11 cellular contexts compared by ENCODE assay signal in genomic region chr3:184805351-184806038, GRCh38. TPM values are rescaled to one million over a fixed set of nuclear protein-coding genes. Genes with fewer than 3 reads are reported as not detected.
DNase-seq lines count a peak whose midpoint lies in the region; ATAC-seq, FAIRE-seq and TF ChIP-seq lines count a peak whose summit lies in the region.
"Had no signal": no experiment of that assay in that cellular context is flagged by ENCODE, and none has a peak within 500 bp of the region (broad histone marks: within the 10 kb centered on the region; RNA-seq: fewer than 3 reads in every experiment).

No MANE protein-coding gene starts in this region.

- H3K36me3 ChIP-seq in SK-N-SH (replicated peaks in 1 of 2; ENCODE audit: control insufficient read depth in 1 of 2, insufficient read depth in 2 of 2, low read length in 1 of 2) (no peaks in the 10 kb centered on the region), colonic mucosa (no peaks in the 10 kb centered on the region), small intestine (ENCODE audit: control insufficient read depth in 2 of 2, insufficient read depth in 2 of 2, low read length in 2 of 2) (no peaks in the 10 kb centered on the region)

- no peak overlapping the region for H3K27ac ChIP-seq in SK-N-SH (ENCODE audit: low read depth in 2 of 2, low read length in 1 of 2)
- peak overlapping the region; percentile 5 for H3K27ac ChIP-seq in colonic mucosa
- H3K27ac ChIP-seq in small intestine (ENCODE audit: low read depth in 1 of 2, low read length in 1 of 2): no peak overlapping the region
- no peak overlapping the region for H3K27ac ChIP-seq in caudate nucleus (ENCODE audit: low read depth, low read length)

- no peak for FAIRE-seq in small intestine (lab: Jason Lieb, UNC)

- peak in 1 of 2 experiments; percentile 35; a peak in 1 of 4 replicates for TF ChIP-seq EP300 in SK-N-SH (IDR thresholded peaks at IDR 0.05; ENCODE audit: borderline replicate concordance in 1 of 2, low read depth in 1 of 2, low read length in 1 of 2)

- no peaks in the 10 kb centered on the region for H3K9me3 Mint-ChIP-seq in T-helper 2 cell treated with Interferon-gamma antibody and Interleukin-4, amounts not matched to agents 5 μg/mL and 100 μg/mL, for 36 hours

- peaks cover 0 to 9% of the 10 kb centered on the region in 2 experiments; a peak in 2 of 4 replicates for H3K4me1 ChIP-seq in SK-N-SH (ENCODE audit: control insufficient read depth in 1 of 2, insufficient read depth in 2 of 2, low read depth in 1 of 2, low read length in 1 of 2)
- H3K4me1 ChIP-seq in colonic mucosa: no peaks in the 10 kb centered on the region
- peaks cover 2 to 5% of the 10 kb centered on the region in 2 donors for H3K4me1 ChIP-seq in small intestine (ENCODE audit: control insufficient read depth in 2 of 2, insufficient read depth in 1 of 2, low read depth in 1 of 2, low read length in 1 of 2)

- TF ChIP-seq RAD21 in SK-N-SH (IDR thresholded peaks at IDR 0.05; ENCODE audit: low read length): no peak; the same call in 1 of the 2 replicates

- H3K4me1 Mint-ChIP-seq in T-helper 2 cell treated with Interferon-gamma antibody and Interleukin-4, amounts not matched to agents 5 μg/mL and 100 μg/mL, for 36 hours (ENCODE audit: low read depth): peaks cover 12% of the 10 kb centered on the region

- no peaks in the 10 kb centered on the region for H4K20me1 ChIP-seq in SK-N-SH (ENCODE audit: insufficient read depth)

- H3K9ac ChIP-seq in SK-N-SH (no peak overlapping the region), colonic mucosa (ENCODE audit: low read depth in 2 of 2, low read length in 2 of 2) (no peak overlapping the region)

- intact Hi-C loops in colonic mucosa (cut with DNase I): no loop called here

- H3F3A ChIP-seq in SK-N-SH (replicated peaks; ENCODE audit: insufficient read depth): no peaks in the 10 kb centered on the region

- POLR2A ChIA-PET in SK-N-SH (lab: Yijun Ruan, JAX): no interaction called here

- WGBS in SK-N-SH (ENCODE audit: low lambda C conversion rate): 44% methylated on average over 3 of the region's 3 CpGs
- 23 to 39% (median 36%) methylated on average over 3 of the region's 3 CpGs for WGBS in small intestine, 3 donors

- CTCF ChIA-PET in SK-N-SH (lab: Yijun Ruan, JAX): interaction anchor here (0.7 to 3.1 kb wide), 4 partner anchors 9 to 118 kb away, joined by 3 to 23 read pairs (median 11); no protein-coding TSS in a partner anchor

- H3K9me2 ChIP-seq in SK-N-SH: no peaks in the 10 kb centered on the region

- no peak for ATAC-seq in SK-N-SH treated with all-trans-retinoic acid at 6 μM for 48 hours

- H3K4me2 ChIP-seq in SK-N-SH: no peak overlapping the region

- DNase-seq in SK-N-SH (peak; percentile 69), NCI-H69 (lab: John Stamatoyannopoulos, UW) (peak; percentile 76), colonic mucosa (no peak), small intestine (peak; percentile 88), caudate nucleus (lab: John Stamatoyannopoulos, UW) (no peak)
- no peak for DNase-seq in activated CD4-positive, alpha-beta T cell treated with anti-CD3 and anti-CD28 coated beads for 1 hour
- no peak for DNase-seq in T-helper 2 cell treated with Interferon-gamma antibody and Interleukin-4, amounts not matched to agents 5 μg/mL and 100 μg/mL, for 36 hours (ENCODE audit: low spot score)
- DNase-seq: ACHN; H7; stimulated activated CD8-positive, alpha-beta memory T cell treated with anti-CD3 and anti-CD28 coated beads, Interleukin-4, amount 100 ng/mL, for 48 hours had no signal

- no peaks in the 10 kb centered on the region for H3K9me3 ChIP-seq in SK-N-SH
- no peaks in the 10 kb centered on the region for H3K9me3 ChIP-seq in colonic mucosa
- H3K9me3 ChIP-seq in small intestine (ENCODE audit: control insufficient read depth, low read depth): no peaks in the 10 kb centered on the region

- no peak for TF ChIP-seq CTCF in SK-N-SH (IDR thresholded peaks at IDR 0.05)
- no peak for TF ChIP-seq CTCF in colonic mucosa (IDR thresholded peaks at IDR 0.05)

- H3K27ac Mint-ChIP-seq in T-helper 2 cell treated with Interferon-gamma antibody and Interleukin-4, amounts not matched to agents 5 μg/mL and 100 μg/mL, for 36 hours: no peak overlapping the region

- no peak overlapping the region for H2AFZ ChIP-seq in SK-N-SH (ENCODE audit: low read depth)

- peaks cover 17% of the 10 kb centered on the region for H3K27me3 Mint-ChIP-seq in T-helper 2 cell treated with Interferon-gamma antibody and Interleukin-4, amounts not matched to agents 5 μg/mL and 100 μg/mL, for 36 hours (ENCODE audit: low read depth)

- H3K79me2 ChIP-seq in SK-N-SH (ENCODE audit: insufficient read depth): no peaks in the 10 kb centered on the region

- H3K27me3 ChIP-seq in SK-N-SH (ENCODE audit: insufficient read depth) (no peaks in the 10 kb centered on the region; the same call in 1 of the 2 replicates), colonic mucosa (no peaks in the 10 kb centered on the region), small intestine (ENCODE audit: control insufficient read depth in 2 of 2, insufficient read depth in 2 of 2, low read length in 2 of 2) (no peaks in the 10 kb centered on the region)

- no peak overlapping the region for H3K4me3 Mint-ChIP-seq in T-helper 2 cell treated with Interferon-gamma antibody and Interleukin-4, amounts not matched to agents 5 μg/mL and 100 μg/mL, for 36 hours

- H3K36me3 Mint-ChIP-seq in T-helper 2 cell treated with Interferon-gamma antibody and Interleukin-4, amounts not matched to agents 5 μg/mL and 100 μg/mL, for 36 hours (ENCODE audit: low read depth): no peaks in the 10 kb centered on the region

- H3K4me3 ChIP-seq in SK-N-SH (ENCODE audit: low read depth in 2 of 2, low read length in 1 of 2) (no peak overlapping the region), colonic mucosa (no peak overlapping the region), small intestine (ENCODE audit: low read depth in 1 of 2, low read length in 2 of 2) (no peak overlapping the region)

TF ChIP-seq in SK-N-SH, 30 proteins besides CTCF, POLR2A, EP300 and RAD21 (continues in another document):
- TF ChIP-seq MXI1 (IDR thresholded peaks at IDR 0.05; ENCODE audit: low read depth, low read length): no peak
- TF ChIP-seq NFIC (IDR thresholded peaks at IDR 0.05; ENCODE audit: borderline replicate concordance): peak; percentile 42; the same call in 1 of the 2 replicates
- peak; percentile 88 for TF ChIP-seq GATA2 (CRISPR knock-in tag; IDR thresholded peaks at IDR 0.05)
- TF ChIP-seq REST (IDR thresholded peaks at IDR 0.05; ENCODE audit: low read depth, low read length): no peak

TF ChIP-seq in SK-N-SH treated with all-trans-retinoic acid at 6 μM for 48 hours, 23 proteins besides CTCF, POLR2A, EP300 and RAD21:
- TF ChIP-seq ESRRG (CRISPR knock-in tag; IDR thresholded peaks at IDR 0.05) (no peak), ZNF8 (CRISPR knock-in tag; IDR thresholded peaks at IDR 0.05) (no peak), ARNTL (CRISPR knock-in tag; IDR thresholded peaks at IDR 0.05; ENCODE audit: borderline replicate concordance, low read depth) (no peak), TOX (CRISPR knock-in tag; IDR thresholded peaks at IDR 0.05; ENCODE audit: borderline replicate concordance) (no peak), RARB (CRISPR knock-in tag; IDR thresholded peaks at IDR 0.05) (no peak), CSDC2 (CRISPR knock-in tag; IDR thresholded peaks at IDR 0.05) (no peak), OSR1 (CRISPR knock-in tag; IDR thresholded peaks at IDR 0.05) (no peak), ZFP30 (CRISPR knock-in tag; IDR thresholded peaks at IDR 0.05) (no peak), ZNF565 (CRISPR knock-in tag; conservative IDR thresholded peaks at IDR 0.05; ENCODE audit: low read depth) (no peak)

RNA-seq across cellular contexts. Expression of gene VPS8, which starts 6.5 kb away (rescaled TPM):
- polyA plus RNA-seq in SK-N-SH (2012; rRNA removed) (12.8 and 15.9 TPM in 2 replicates), small intestine (1 to 10 TPM; 7.8 to 9.5 (median 9.0) TPM)
- 11.0 and 11.7 TPM in 2 replicates for polyA plus RNA-seq in SK-N-SH (2012; cell fraction: cytosol; rRNA removed)
- polyA plus RNA-seq in SK-N-SH (2012; cell fraction: nucleus; rRNA removed): 25.7 and 55.8 TPM in 2 replicates
- 10 to 100 TPM; 43.7 to 54.8 TPM for total RNA-seq in colonic mucosa

Comparison
In these comparisons a context has a peak if more than half of its experiments do, and no peak if none do; other contexts are left out.
1. DNase-seq: peak in SK-N-SH (single experiment), NCI-H69 (single experiment) and small intestine (single experiment); none in colonic mucosa (single experiment), activated CD4-positive, alpha-beta T cell treated with anti-CD3 and anti-CD28 coated beads for 1 hour (single experiment), caudate nucleus (0 of 61) and T-helper 2 cell treated with Interferon-gamma antibody and Interleukin-4, amounts not matched to agents 5 μg/mL and 100 μg/mL, for 36 hours (single experiment).